In genomic region chr19:39111593-39112199, GRCh38 we compare ENCODE assay signal across 14 cellular contexts. TPM values are rescaled to one million over a fixed set of nuclear protein-coding genes. Genes with fewer than 3 reads are reported as not detected.
DNase-seq lines count a peak whose midpoint lies in the region; ATAC-seq, FAIRE-seq and TF ChIP-seq lines count a peak whose summit lies in the region.
"Had no signal": no experiment of that assay in that cellular context is flagged by ENCODE, and none has a peak within 500 bp of the region (broad histone marks: within the 10 kb centered on the region; RNA-seq: fewer than 3 reads in every experiment).

No MANE protein-coding gene starts in this region.

- no peak overlapping the region for H3K27ac Mint-ChIP-seq in WTC11
- no peak overlapping the region for H3K27ac Mint-ChIP-seq in activated CD4-positive, alpha-beta memory T cell treated with anti-CD3 and anti-CD28 coated beads, Interleukin-2, amount 10 ng/mL, durations not matched to agents 7 days and 5 days

- H3K9me3 Mint-ChIP-seq in WTC11 = no peaks in the 10 kb centered on the region
- H3K9me3 Mint-ChIP-seq in activated CD4-positive, alpha-beta memory T cell treated with anti-CD3 and anti-CD28 coated beads, Interleukin-2, amount 10 ng/mL, durations not matched to agents 7 days and 5 days = no peaks in the 10 kb centered on the region

- DNase-seq in COLO668 (lab: John Stamatoyannopoulos, UW; ENCODE audit: unreplicated experiment) (peak; percentile 38), M059J (ENCODE audit: low read depth) (peak; percentile 59), WTC11 (ENCODE audit: low spot score) (no peak), myocyte (ENCODE audit: low read depth) (peak; percentile 69), NCI-H1930 (lab: John Stamatoyannopoulos, UW) (no peak), HTR-8/SVneo (ENCODE audit: insufficient read length, low spot score) (no peak)
- DNase-seq in activated CD4-positive, alpha-beta memory T cell treated with anti-CD3 and anti-CD28 coated beads, Interleukin-2, amount 10 ng/mL, durations not matched to agents 7 days and 5 days = no peak
- DNase-seq: activated naive CD4-positive, alpha-beta T cell; mesenchymal stem cell; NCI-H2029 treated with DMSO at 0.1 percent for 48 hours; stimulated activated CD4-positive, alpha-beta T cell treated with anti-CD3 and anti-CD28 coated beads, Interleukin-4, amount 100 ng/mL, for 24 hours; stimulated activated naive CD4-positive, alpha-beta T cell treated with Interleukin-2 at 50 U/mL for 16 hours had no signal

- no peak for TF ChIP-seq CTCF in WTC11 (IDR thresholded peaks at IDR 0.05)

- CTCF ChIA-PET in WTC11 (lab: Charles Lee) = interaction anchor here (0.8 to 1.2 kb wide), 6 partner anchors 10 to 87 kb away, joined by 3 to 5 read pairs (median 4); partner anchors contain the start of gene NCCRP1
- CTCF ChIA-PET in activated CD4-positive, alpha-beta memory T cell treated with anti-CD3 and anti-CD28 coated beads, Interleukin-2, amount 10 ng/mL, durations not matched to agents 7 days and 5 days (lab: Charles Lee) = no interaction called here

- ATAC-seq in WTC11 (0 out of 2 replicates have a peak, but pooled peaks have one; percentile 16), GM21825 (IDR thresholded peaks at IDR 0.05; ENCODE audit: unreplicated experiment) (no peak)

- peaks cover 6% of the 10 kb centered on the region for H3K4me1 Mint-ChIP-seq in WTC11
- H3K4me1 Mint-ChIP-seq in activated CD4-positive, alpha-beta memory T cell treated with anti-CD3 and anti-CD28 coated beads, Interleukin-2, amount 10 ng/mL, durations not matched to agents 7 days and 5 days = peaks cover 3% of the 10 kb centered on the region

- H3K4me3 Mint-ChIP-seq in WTC11 = no peak overlapping the region
- no peak overlapping the region for H3K4me3 Mint-ChIP-seq in activated CD4-positive, alpha-beta memory T cell treated with anti-CD3 and anti-CD28 coated beads, Interleukin-2, amount 10 ng/mL, durations not matched to agents 7 days and 5 days

- POLR2A ChIA-PET in WTC11 (lab: Charles Lee) = no interaction called here
- POLR2A ChIA-PET in activated CD4-positive, alpha-beta memory T cell treated with anti-CD3 and anti-CD28 coated beads, Interleukin-2, amount 10 ng/mL, durations not matched to agents 7 days and 5 days (lab: Charles Lee) = interaction anchor here (1.0 kb wide), 1 partner anchor 217 kb away, joined by 3 read pairs; no protein-coding TSS in a partner anchor

- no peak for FAIRE-seq in HTR-8/SVneo (lab: Jason Lieb, UNC)

- H3K27me3 Mint-ChIP-seq in WTC11 (ENCODE audit: low read depth) = peaks cover 5% of the 10 kb centered on the region; the same call in 1 of the 2 replicates
- peaks cover 3% of the 10 kb centered on the region for H3K27me3 Mint-ChIP-seq in activated CD4-positive, alpha-beta memory T cell treated with anti-CD3 and anti-CD28 coated beads, Interleukin-2, amount 10 ng/mL, durations not matched to agents 7 days and 5 days

- H3K36me3 Mint-ChIP-seq in WTC11 = no peaks in the 10 kb centered on the region
- H3K36me3 Mint-ChIP-seq in activated CD4-positive, alpha-beta memory T cell treated with anti-CD3 and anti-CD28 coated beads, Interleukin-2, amount 10 ng/mL, durations not matched to agents 7 days and 5 days (ENCODE audit: low read depth) = no peaks in the 10 kb centered on the region

TF ChIP-seq in WTC11, 78 proteins besides CTCF, POLR2A, EP300 and RAD21:
- TF ChIP-seq FOXJ3 (CRISPR knock-in tag; IDR thresholded peaks at IDR 0.05; ENCODE audit: borderline replicate concordance) (no peak), USF1 (CRISPR knock-in tag; IDR thresholded peaks at IDR 0.05) (no peak), ZNF423 (CRISPR knock-in tag; IDR thresholded peaks at IDR 0.05) (no peak), CBFB (CRISPR knock-in tag; IDR thresholded peaks at IDR 0.05; ENCODE audit: low read depth) (no peak), ZBTB21 (CRISPR knock-in tag; IDR thresholded peaks at IDR 0.05; ENCODE audit: borderline replicate concordance) (no peak)
- TF ChIP-seq, protein P1, sequence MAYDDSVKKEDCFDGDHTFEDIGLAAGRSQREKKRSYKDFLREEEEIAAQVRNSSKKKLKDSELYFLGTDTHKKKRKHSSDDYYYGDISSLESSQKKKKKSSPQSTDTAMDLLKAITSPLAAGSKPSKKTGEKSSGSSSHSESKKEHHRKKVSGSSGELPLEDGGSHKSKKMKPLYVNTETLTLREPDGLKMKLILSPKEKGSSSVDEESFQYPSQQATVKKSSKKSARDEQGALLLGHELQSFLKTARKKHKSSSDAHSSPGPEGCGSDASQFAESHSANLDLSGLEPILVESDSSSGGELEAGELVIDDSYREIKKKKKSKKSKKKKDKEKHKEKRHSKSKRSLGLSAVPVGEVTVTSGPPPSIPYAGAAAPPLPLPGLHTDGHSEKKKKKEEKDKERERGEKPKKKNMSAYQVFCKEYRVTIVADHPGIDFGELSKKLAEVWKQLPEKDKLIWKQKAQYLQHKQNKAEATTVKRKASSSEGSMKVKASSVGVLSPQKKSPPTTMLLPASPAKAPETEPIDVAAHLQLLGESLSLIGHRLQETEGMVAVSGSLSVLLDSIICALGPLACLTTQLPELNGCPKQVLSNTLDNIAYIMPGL (CRISPR knock-in tag; IDR thresholded peaks at IDR 0.05) = no peak
- TF ChIP-seq, protein P2, sequence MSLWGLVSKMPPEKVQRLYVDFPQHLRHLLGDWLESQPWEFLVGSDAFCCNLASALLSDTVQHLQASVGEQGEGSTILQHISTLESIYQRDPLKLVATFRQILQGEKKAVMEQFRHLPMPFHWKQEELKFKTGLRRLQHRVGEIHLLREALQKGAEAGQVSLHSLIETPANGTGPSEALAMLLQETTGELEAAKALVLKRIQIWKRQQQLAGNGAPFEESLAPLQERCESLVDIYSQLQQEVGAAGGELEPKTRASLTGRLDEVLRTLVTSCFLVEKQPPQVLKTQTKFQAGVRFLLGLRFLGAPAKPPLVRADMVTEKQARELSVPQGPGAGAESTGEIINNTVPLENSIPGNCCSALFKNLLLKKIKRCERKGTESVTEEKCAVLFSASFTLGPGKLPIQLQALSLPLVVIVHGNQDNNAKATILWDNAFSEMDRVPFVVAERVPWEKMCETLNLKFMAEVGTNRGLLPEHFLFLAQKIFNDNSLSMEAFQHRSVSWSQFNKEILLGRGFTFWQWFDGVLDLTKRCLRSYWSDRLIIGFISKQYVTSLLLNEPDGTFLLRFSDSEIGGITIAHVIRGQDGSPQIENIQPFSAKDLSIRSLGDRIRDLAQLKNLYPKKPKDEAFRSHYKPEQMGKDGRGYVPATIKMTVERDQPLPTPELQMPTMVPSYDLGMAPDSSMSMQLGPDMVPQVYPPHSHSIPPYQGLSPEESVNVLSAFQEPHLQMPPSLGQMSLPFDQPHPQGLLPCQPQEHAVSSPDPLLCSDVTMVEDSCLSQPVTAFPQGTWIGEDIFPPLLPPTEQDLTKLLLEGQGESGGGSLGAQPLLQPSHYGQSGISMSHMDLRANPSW (CRISPR knock-in tag; conservative IDR thresholded peaks at IDR 0.05; ENCODE audit: low read depth) = no peak
TF ChIP-seq in WTC11: peak in this region for 0.

RNA-seq across cellular contexts. Expression of gene PAK4, which starts 13.9 kb away (rescaled TPM):
- 6.1 and 10.9 TPM in 2 replicates for total RNA-seq in M059J (2014; rRNA removed; shearing (Covaris generic))
- 69.8 to 77.7 TPM (median 73.9 TPM) in 3 replicates for total RNA-seq in WTC11 (2021)
- total RNA-seq in myocyte = 5.8 and 8.5 TPM in 2 replicates
- polyA plus RNA-seq in myocyte (2012) = 19.9 TPM
- total RNA-seq in activated CD4-positive, alpha-beta memory T cell treated with anti-CD3 and anti-CD28 coated beads, Interleukin-2, amount 10 ng/mL, durations not matched to agents 7 days and 5 days = 10 to 100 TPM; 16.2 to 19.6 TPM

RNA-seq across cellular contexts. Expression of gene ACP7, which starts 27.5 kb away (rescaled TPM):
- 0.89 and 1.7 TPM in 2 replicates for total RNA-seq in M059J (2014; rRNA removed; shearing (Covaris generic))
- total RNA-seq in WTC11 (2021) = 0.09 to 0.11 TPM (median 0.11 TPM) in 3 replicates
- total RNA-seq in myocyte = not detected in 2 replicates
- polyA plus RNA-seq in myocyte (2012) = not detected
- total RNA-seq in activated CD4-positive, alpha-beta memory T cell treated with anti-CD3 and anti-CD28 coated beads, Interleukin-2, amount 10 ng/mL, durations not matched to agents 7 days and 5 days = not detected
- total RNA-seq: cardiac septum had no signal

Comparison
In these comparisons a context has a peak if more than half of its experiments do, and no peak if none do; other contexts are left out.
1. DNase-seq: peak in COLO668 (single experiment), M059J (single experiment) and myocyte (single experiment); none in WTC11 (single experiment), activated CD4-positive, alpha-beta memory T cell treated with anti-CD3 and anti-CD28 coated beads, Interleukin-2, amount 10 ng/mL, durations not matched to agents 7 days and 5 days (single experiment), NCI-H1930 (0 of 2) and HTR-8/SVneo (single experiment).